In the genomic region with DNA sequence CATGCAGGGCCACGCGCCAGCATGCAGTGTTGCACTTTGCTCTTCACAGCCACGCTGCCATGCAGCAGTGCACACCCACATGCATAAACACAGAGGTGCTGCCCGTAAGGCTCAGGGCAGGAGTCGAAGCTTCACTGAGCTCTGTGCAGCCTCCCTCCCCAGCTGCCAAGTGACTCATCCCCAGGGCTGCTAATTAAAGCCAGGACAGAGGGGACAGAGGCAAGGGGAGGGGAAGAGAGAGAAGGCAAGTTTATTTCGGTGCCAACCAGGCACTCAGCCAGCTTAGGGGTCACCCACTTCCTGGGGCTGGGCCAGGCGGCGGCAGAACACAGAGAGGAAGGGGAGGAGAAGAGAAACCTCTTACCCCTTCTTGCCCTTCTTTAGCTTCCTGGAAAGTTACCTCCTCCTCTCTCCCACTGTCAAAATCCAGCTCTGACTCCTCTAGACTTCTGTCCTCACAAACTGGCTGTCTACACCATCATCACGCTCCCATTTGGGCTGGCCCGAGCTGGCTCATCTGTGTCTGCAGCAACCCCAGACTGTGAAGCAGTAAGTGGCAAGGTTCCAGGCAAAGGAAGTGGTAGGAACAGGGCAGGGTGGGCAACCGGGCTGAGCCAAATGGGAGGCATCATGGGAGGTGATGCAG, we compare ENCODE assay signal across 8 cellular contexts.
DNase-seq lines count a peak whose midpoint lies in the region; ATAC-seq and TF ChIP-seq lines count a peak whose summit lies in the region.

No MANE protein-coding gene starts in this region.

- no peak overlapping the region for H3K4me3 ChIP-seq in parathyroid adenoma (ENCODE audit: low read depth, low read length)

- no peaks in the 10 kb centered on the region for H3K36me3 ChIP-seq in parathyroid adenoma (ENCODE audit: control insufficient read depth, insufficient read depth, low read length)

- ATAC-seq in GM18868 (IDR thresholded peaks at IDR 0.05; ENCODE audit: unreplicated experiment) (no peak), HG02571 (IDR thresholded peaks at IDR 0.05; ENCODE audit: unreplicated experiment) (no peak)

- H3K79me2 ChIP-seq in parathyroid adenoma: no peaks in the 10 kb centered on the region

- H3K27me3 ChIP-seq in parathyroid adenoma (ENCODE audit: control insufficient read depth, insufficient read depth, low read length): no peaks in the 10 kb centered on the region

- DNase-seq in NCI-H345 (lab: John Stamatoyannopoulos, UW) (peak; percentile 7), NCI-H345 treated with DMSO at 0.1 percent for 48 hours (lab: John Stamatoyannopoulos, UW; ENCODE audit: unreplicated experiment) (no peak), NOMO-1 treated with dmso at 0.1 percent for 144 hours (lab: John Stamatoyannopoulos, UW; ENCODE audit: unreplicated experiment) (peak; percentile 87), activated gamma-delta T cell (lab: John Stamatoyannopoulos, UW) (peak; percentile 16), germinal center (ENCODE audit: low spot score) (peak; percentile 3)

- H3K9me3 ChIP-seq in parathyroid adenoma (ENCODE audit: control insufficient read depth, low read length): no peaks in the 10 kb centered on the region

- peaks cover 15% of the 10 kb centered on the region for H3K4me1 ChIP-seq in parathyroid adenoma

- peak overlapping the region; percentile 29 for H3K27ac ChIP-seq in parathyroid adenoma

- H3K4me2 ChIP-seq in parathyroid adenoma (ENCODE audit: low read length): no peak overlapping the region

- H2AFZ ChIP-seq in parathyroid adenoma: peak overlapping the region; percentile 28

- H3K9ac ChIP-seq in parathyroid adenoma: no peak overlapping the region

- TF ChIP-seq CTCF in parathyroid adenoma (IDR thresholded peaks at IDR 0.05): no peak
